8 cellular contexts compared by ENCODE assay signal in the genomic region with DNA sequence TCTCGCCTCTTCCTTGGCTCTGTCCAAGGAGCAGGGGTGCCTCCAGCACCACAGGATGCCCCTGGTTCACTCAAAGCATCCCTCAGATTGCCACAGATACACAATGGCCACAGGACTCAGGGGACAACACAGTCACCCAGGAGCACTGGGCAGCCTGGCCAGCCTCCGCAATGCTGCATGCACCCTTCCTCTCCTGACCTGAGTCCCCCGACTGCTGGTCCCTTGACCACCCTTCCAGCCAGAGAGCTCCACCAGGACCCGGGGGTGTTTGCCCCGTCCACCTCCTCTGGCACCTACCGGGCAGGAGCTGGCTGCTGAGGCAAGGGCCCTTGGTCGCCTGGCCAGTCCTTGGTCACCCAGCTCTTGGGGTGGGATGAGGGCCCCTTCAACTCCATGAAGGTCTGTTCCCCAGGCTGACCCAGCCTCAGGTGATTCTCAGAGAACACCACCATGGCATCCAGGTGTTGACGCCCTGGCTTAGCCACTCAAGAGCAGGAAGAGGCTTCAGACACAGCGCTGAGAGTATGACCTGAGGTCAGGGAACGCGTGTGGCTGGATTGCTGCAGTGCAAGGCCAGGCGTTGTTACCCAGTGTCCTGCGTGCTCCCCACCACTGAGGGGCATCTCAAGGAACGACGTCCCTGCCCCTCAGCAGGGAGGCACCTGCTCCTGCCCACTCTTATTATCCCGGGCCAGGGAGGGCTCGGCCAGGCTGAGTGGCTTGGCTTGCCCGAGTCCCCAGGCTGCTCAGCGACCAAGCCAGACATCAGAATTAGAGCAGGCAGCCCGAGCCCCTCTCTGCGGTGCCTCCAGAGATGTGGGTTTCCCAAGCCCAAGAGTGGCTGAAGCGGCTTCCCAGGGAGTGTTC. TPM values are rescaled to one million over a fixed set of nuclear protein-coding genes. Genes with fewer than 3 reads are reported as not detected.
"Had no signal": no experiment of that assay in that cellular context is flagged by ENCODE, and none has a peak within 500 bp of the region (broad histone marks: within the 10 kb centered on the region; RNA-seq: fewer than 3 reads in every experiment).

No MANE protein-coding gene starts in this region.

- DNase-seq: GM23248, GOT3, H9, HCEC 1CT, KBM-7 had no signal

- H3K9ac ChIP-seq: GM23248 had no signal

- H3K4me3 Mint-ChIP-seq: H9, IgD-negative memory B cell had no signal

- H3K4me1 Mint-ChIP-seq: IgD-negative memory B cell had no signal

- H3K27ac Mint-ChIP-seq: IgD-negative memory B cell had no signal

- H3K4me3 ChIP-seq: GM23248 had no signal

- H3K27ac ChIP-seq: GM23248, HL-60 had no signal

- H2AFZ ChIP-seq: GM23248 had no signal

- FAIRE-seq: H54 had no signal

RNA-seq across cellular contexts. Expression of a gene that starts 10.2 kb away (rescaled TPM):
- polyA plus RNA-seq: IgD-negative memory B cell had no signal
